In the genomic region with DNA sequence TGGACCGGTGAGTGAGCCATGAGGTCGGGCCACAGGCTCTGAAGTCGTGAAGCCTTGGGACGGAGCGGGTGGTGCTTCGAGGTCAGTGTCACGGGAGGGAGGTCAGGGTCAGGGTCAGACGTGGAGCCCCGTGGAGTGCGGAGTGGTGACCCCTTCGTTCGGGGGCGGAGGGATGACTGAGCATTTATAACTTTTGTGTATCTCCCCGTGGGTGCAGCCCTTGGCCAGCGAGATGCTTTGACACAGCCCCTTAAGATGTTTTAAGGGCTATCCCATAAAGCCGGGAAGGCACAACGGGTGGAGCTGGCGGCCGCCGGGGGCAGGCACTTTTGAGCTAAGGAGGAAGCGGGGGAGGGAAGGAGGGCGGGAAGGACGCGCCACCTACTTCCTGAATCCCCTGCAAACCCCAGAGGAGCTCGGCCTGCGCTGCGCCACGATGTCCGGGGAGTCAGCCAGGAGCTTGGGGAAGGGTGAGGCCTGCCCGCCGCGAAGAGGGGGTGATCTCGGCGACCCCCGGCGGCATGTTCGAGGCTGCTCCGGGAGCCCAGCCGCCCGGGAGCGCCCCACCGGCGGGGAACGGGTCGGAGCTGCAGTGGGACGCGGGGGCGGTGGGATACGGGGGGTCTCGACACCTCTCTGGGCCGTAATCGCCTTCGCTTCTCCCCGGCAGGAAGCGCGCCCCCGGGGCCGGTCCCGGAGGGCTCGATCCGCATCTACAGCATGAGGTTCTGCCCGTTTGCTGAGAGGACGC, we compare ENCODE assay signal across 8 cellular contexts. TPM values are rescaled to one million over a fixed set of nuclear protein-coding genes. Genes with fewer than 3 reads are reported as not detected.
A peak's percentile ranks its signal among the peaks of the same experiment; 100 is the strongest.
DNase-seq lines count a peak whose midpoint lies in the region; ATAC-seq and FAIRE-seq lines count a peak whose summit lies in the region.

A gene (plus strand): TSS at position 400 of the 751 bp plus-strand sequence. CDS start 37 bp downstream, at position 437.

- H3K23ac ChIP-seq in neuronal stem cell (ENCODE audit: low read depth, low read length, poor library complexity), result peak within 1 kb of the TSS; percentile 68

- H3K14ac ChIP-seq in neuronal stem cell (ENCODE audit: low read length), result peak within 1 kb of the TSS; percentile 25

- H3K27me3 ChIP-seq in CD4-positive, CD25-positive, alpha-beta regulatory T cell (ENCODE audit: control insufficient read depth, insufficient read depth, low read length), result peaks cover 4% of the 10 kb centered on the region
- H3K27me3 ChIP-seq in neuronal stem cell (ENCODE audit: control insufficient read depth in 3 of 3, insufficient read depth in 3 of 3, low read depth in 1 of 3, low read length in 3 of 3), result peaks cover 0 to 22% (median 2%) of the 10 kb centered on the region in 3 experiments

- H3K4me3 Mint-ChIP-seq in CD4-positive, CD25-positive, alpha-beta regulatory T cell, result peak within 1 kb of the TSS; percentile 94 to 96 (median 94)

- ATAC-seq in CD4-positive, CD25-positive, alpha-beta regulatory T cell (ENCODE audit: low read depth in 2 of 2), result peak; percentile 50 to 54
- ATAC-seq in GM19395 (IDR thresholded peaks at IDR 0.05; ENCODE audit: unreplicated experiment) (peak; percentile 77), HG03565 (IDR thresholded peaks at IDR 0.05; ENCODE audit: unreplicated experiment) (peak; percentile 59)
- peak; percentile 58 to 61 for ATAC-seq in activated naive CD4-positive, alpha-beta T cell treated with anti-CD3 and anti-CD28 coated beads, Interleukin-2, amount 50 U/mL, for 72 hours

- peak within 1 kb of the TSS; percentile 86 for H2AFZ ChIP-seq in neuronal stem cell (ENCODE audit: low read length)

- peaks cover 26 to 54% (median 45%) of the 10 kb centered on the region in 4 donors for H3K4me1 Mint-ChIP-seq in CD4-positive, CD25-positive, alpha-beta regulatory T cell

- peak within 1 kb of the TSS; percentile 98 for H3K4me3 ChIP-seq in CD4-positive, CD25-positive, alpha-beta regulatory T cell (ENCODE audit: low read depth, low read length)
- peak within 1 kb of the TSS; percentile 81 for H3K4me3 ChIP-seq in SK-N-MC
- peak within 1 kb of the TSS; percentile 87 to 92 for H3K4me3 ChIP-seq in neuronal stem cell (ENCODE audit: low read length in 2 of 2)

- H2AK5ac ChIP-seq in neuronal stem cell (ENCODE audit: low read depth, low read length), result no peak within 1 kb of the TSS

- H2BK5ac ChIP-seq in neuronal stem cell (ENCODE audit: low read length), result no peak within 1 kb of the TSS

- H3K9me3 ChIP-seq in CD4-positive, CD25-positive, alpha-beta regulatory T cell (ENCODE audit: control insufficient read depth in 2 of 2, low read length in 2 of 2), result no peaks in the 10 kb centered on the region
- H3K9me3 ChIP-seq in SK-N-MC (ENCODE audit: low read depth, low read length) (no peaks in the 10 kb centered on the region), neuronal stem cell (replicated peaks in 1 of 2; ENCODE audit: control insufficient read depth in 2 of 2, insufficient read depth in 1 of 2, low read depth in 1 of 2, low read length in 2 of 2) (no peaks in the 10 kb centered on the region)

- no peak within 1 kb of the TSS for H4K91ac ChIP-seq in neuronal stem cell (ENCODE audit: low read depth, low read length, poor library complexity)

- peak within 1 kb of the TSS; percentile 89 to 100 (median 96) for H3K27ac Mint-ChIP-seq in CD4-positive, CD25-positive, alpha-beta regulatory T cell
- peak within 1 kb of the TSS; percentile 95 to 99 for H3K27ac Mint-ChIP-seq in activated naive CD4-positive, alpha-beta T cell treated with anti-CD3 and anti-CD28 coated beads, Interleukin-2, amount 50 U/mL, for 72 hours

- peak within 1 kb of the TSS; percentile 85 for H3K9ac ChIP-seq in SK-N-MC (ENCODE audit: insufficient read length)
- peak within 1 kb of the TSS; percentile 91 for H3K9ac ChIP-seq in neuronal stem cell (ENCODE audit: low read depth, low read length, poor library complexity)

- no peak within 1 kb of the TSS for H2BK12ac ChIP-seq in neuronal stem cell (ENCODE audit: low read length)

- no peak within 1 kb of the TSS for H4K8ac ChIP-seq in neuronal stem cell (ENCODE audit: low read depth, low read length)

- peaks cover 36% of the 10 kb centered on the region for H3K4me1 ChIP-seq in CD4-positive, CD25-positive, alpha-beta regulatory T cell (ENCODE audit: control insufficient read depth, insufficient read depth, low read length, poor library complexity, severe bottlenecking)
- H3K4me1 ChIP-seq in neuronal stem cell (ENCODE audit: control insufficient read depth in 2 of 2, insufficient read depth in 1 of 2, low read depth in 1 of 2, low read length in 2 of 2), result peaks cover 2 to 18% of the 10 kb centered on the region in 2 donors

- no peak within 1 kb of the TSS for H3K4ac ChIP-seq in neuronal stem cell (ENCODE audit: low read length)

- H3K27me3 Mint-ChIP-seq in CD4-positive, CD25-positive, alpha-beta regulatory T cell, result peaks cover 18% of the 10 kb centered on the region

- H3K18ac ChIP-seq in neuronal stem cell (ENCODE audit: low read length), result peak within 1 kb of the TSS; percentile 91

- H2BK120ac ChIP-seq in neuronal stem cell (ENCODE audit: low read depth, low read length), result peak within 1 kb of the TSS; percentile 66

- H2BK15ac ChIP-seq in neuronal stem cell (ENCODE audit: low read length), result no peak within 1 kb of the TSS

- peaks cover 0 to 2% (median 0%) of the 10 kb centered on the region in 7 donors for H3K9me3 Mint-ChIP-seq in CD4-positive, CD25-positive, alpha-beta regulatory T cell
- peaks cover 5 to 6% of the 10 kb centered on the region in 2 donors for H3K9me3 Mint-ChIP-seq in activated naive CD4-positive, alpha-beta T cell treated with anti-CD3 and anti-CD28 coated beads, Interleukin-2, amount 50 U/mL, for 72 hours

- H3K27ac ChIP-seq in CD4-positive, CD25-positive, alpha-beta regulatory T cell (ENCODE audit: insufficient read depth, low read length, poor library complexity, severe bottlenecking), result peak within 1 kb of the TSS; percentile 79
- H3K27ac ChIP-seq in SK-N-MC (peak within 1 kb of the TSS; percentile 25; the same call in 1 of the 2 replicates), neuronal stem cell (replicated peaks; ENCODE audit: low read length) (no peak within 1 kb of the TSS)

- peak within 1 kb of the TSS; percentile 95 for H3K4me2 ChIP-seq in neuronal stem cell (ENCODE audit: insufficient read depth, low read length, poor library complexity, severe bottlenecking)

- no peak for FAIRE-seq in urothelium cell line (lab: Jason Lieb, UNC)

- peaks cover 21% of the 10 kb centered on the region for H3K36me3 Mint-ChIP-seq in CD4-positive, CD25-positive, alpha-beta regulatory T cell
- H3K36me3 Mint-ChIP-seq in activated naive CD4-positive, alpha-beta T cell treated with anti-CD3 and anti-CD28 coated beads, Interleukin-2, amount 50 U/mL, for 72 hours, result peaks cover 42 to 54% of the 10 kb centered on the region in 2 donors

- peak; percentile 34 to 69 (median 56) for DNase-seq in CD4-positive, CD25-positive, alpha-beta regulatory T cell
- DNase-seq in SK-N-MC (ENCODE audit: low read depth, low spot score) (no peak), globus pallidus (ENCODE audit: low spot score) (peak; percentile 76), neuronal stem cell (ENCODE audit: low spot score) (peak; percentile 30), urothelium cell line (ENCODE audit: low spot score) (peak; percentile 87)
- peak; percentile 36 to 68 for DNase-seq in activated naive CD4-positive, alpha-beta T cell treated with anti-CD3 and anti-CD28 coated beads, Interleukin-2, amount 50 U/mL, for 72 hours (ENCODE audit: low spot score in 2 of 2)

- H3K79me1 ChIP-seq in neuronal stem cell (ENCODE audit: low read depth, low read length), result no peaks in the 10 kb centered on the region

- no CpG with 5 or more reads among the region's 63 CpGs for WGBS in neuronal stem cell (ENCODE audit: extremely low coverage in 2 of 2, insufficient read length in 2 of 2, insufficient replicate concordance in 1 of 2), 2 donors

- H3K36me3 ChIP-seq in CD4-positive, CD25-positive, alpha-beta regulatory T cell (ENCODE audit: control insufficient read depth, insufficient read depth, low read length), result peaks cover 17% of the 10 kb centered on the region
- peaks cover 15% of the 10 kb centered on the region; the same call in 1 of the 2 replicates for H3K36me3 ChIP-seq in SK-N-MC (ENCODE audit: insufficient read depth, low read length)
- H3K36me3 ChIP-seq in neuronal stem cell (replicated peaks in 1 of 2; ENCODE audit: control insufficient read depth in 2 of 2, insufficient read depth in 2 of 2, low read length in 2 of 2), result peaks cover 0 to 29% of the 10 kb centered on the region in 2 donors

RNA-seq across cellular contexts. Expression of the gene that starts here (rescaled TPM):
- total RNA-seq in CD4-positive, CD25-positive, alpha-beta regulatory T cell, result 39.9 TPM
- 100 to 1,000 TPM; 176 to 199 (median 184) TPM for polyA plus RNA-seq in CD4-positive, CD25-positive, alpha-beta regulatory T cell
- 100 to 1,000 TPM; 232 to 431 TPM for total RNA-seq in activated naive CD4-positive, alpha-beta T cell treated with anti-CD3 and anti-CD28 coated beads, Interleukin-2, amount 50 U/mL, for 72 hours
- 22.2 TPM for polyA plus RNA-seq in neuronal stem cell (2013, experiment 1 of 2)
- 20.9 TPM for polyA plus RNA-seq in neuronal stem cell (2013, experiment 2 of 2)
